Comparison of ENCODE assay signal across 9 cellular contexts in genomic region chr17:7383371-7383741, GRCh38. TPM values are rescaled to one million over a fixed set of nuclear protein-coding genes. Genes with fewer than 3 reads are reported as not detected.
DNase-seq lines count a peak whose midpoint lies in the region; ATAC-seq and TF ChIP-seq lines count a peak whose summit lies in the region.
"Had no signal": no experiment of that assay in that cellular context is flagged by ENCODE, and none has a peak within 500 bp of the region (broad histone marks: within the 10 kb centered on the region; RNA-seq: fewer than 3 reads in every experiment).

No MANE protein-coding gene starts in this region.

- H3K27me3 ChIP-seq in Peyer's patch = no peaks in the 10 kb centered on the region
- H3K27me3 ChIP-seq in iPS-15b (ENCODE audit: control insufficient read depth, insufficient read depth, low read length) = peaks cover 35% of the 10 kb centered on the region

- peaks cover 30% of the 10 kb centered on the region for H3K27me3 Mint-ChIP-seq in activated naive CD4-positive, alpha-beta T cell treated with anti-CD3 and anti-CD28 coated beads for 36 hours (ENCODE audit: low read depth)
- peaks cover 38 to 47% of the 10 kb centered on the region in 2 donors for H3K27me3 Mint-ChIP-seq in stimulated activated naive B cell treated with anti-CD40 and anti-IgM and Interleukin-4, amounts not matched to agents 10 μg/mL and 1 μg/mL and 100 μg/mL, for 72 hours

- no peaks in the 10 kb centered on the region for H3K36me3 Mint-ChIP-seq in activated naive CD4-positive, alpha-beta T cell treated with anti-CD3 and anti-CD28 coated beads for 36 hours (ENCODE audit: low read depth)
- H3K36me3 Mint-ChIP-seq in stimulated activated naive B cell treated with anti-CD40 and anti-IgM and Interleukin-4, amounts not matched to agents 10 μg/mL and 1 μg/mL and 100 μg/mL, for 72 hours = peaks cover 4 to 13% of the 10 kb centered on the region in 2 donors

- H3K4me3 Mint-ChIP-seq in activated naive CD4-positive, alpha-beta T cell treated with anti-CD3 and anti-CD28 coated beads for 36 hours = peak overlapping the region; percentile 70
- peak overlapping the region; percentile 52 to 82 for H3K4me3 Mint-ChIP-seq in stimulated activated naive B cell treated with anti-CD40 and anti-IgM and Interleukin-4, amounts not matched to agents 10 μg/mL and 1 μg/mL and 100 μg/mL, for 72 hours

- no peak overlapping the region for H3K9ac ChIP-seq in iPS-15b (ENCODE audit: low read depth, low read length)

- H3K27ac ChIP-seq in Peyer's patch = peak overlapping the region in 1 of 4 donors; percentile 87

- DNase-seq in activated naive CD4-positive, alpha-beta T cell treated with anti-CD3 and anti-CD28 coated beads for 36 hours = no peak
- DNase-seq in activated naive CD4-positive, alpha-beta T cell treated with Interleukin-2 at 50 U/mL for 16 hours = no peak
- no peak for DNase-seq in Peyer's patch
- no peak for DNase-seq in stimulated activated naive B cell treated with anti-CD40 and anti-IgM and Interleukin-4, amounts not matched to agents 10 μg/mL and 1 μg/mL and 100 μg/mL, for 72 hours
- no peak for DNase-seq in NOMO-1 treated with DMSO at 0.1 percent for 48 hours (lab: John Stamatoyannopoulos, UW; ENCODE audit: unreplicated experiment)

- CTCF ChIA-PET in activated naive CD4-positive, alpha-beta T cell treated with anti-CD3 and anti-CD28 coated beads for 36 hours (lab: Charles Lee) = interaction anchor here (0.6 to 2.4 kb wide), 2 partner anchors 10 to 177 kb away, joined by 3 to 6 read pairs; no protein-coding TSS in a partner anchor

- H3K9me3 Mint-ChIP-seq in activated naive CD4-positive, alpha-beta T cell treated with anti-CD3 and anti-CD28 coated beads for 36 hours = peaks cover 3% of the 10 kb centered on the region
- H3K9me3 Mint-ChIP-seq in stimulated activated naive B cell treated with anti-CD40 and anti-IgM and Interleukin-4, amounts not matched to agents 10 μg/mL and 1 μg/mL and 100 μg/mL, for 72 hours = peaks cover 5% of the 10 kb centered on the region in 2 donors

- ATAC-seq in stimulated activated naive B cell treated with anti-CD40 and anti-IgM and Interleukin-4, amounts not matched to agents 10 μg/mL and 1 μg/mL and 100 μg/mL, for 72 hours (replicated peaks) = no peak
- ATAC-seq in GM18502 (IDR thresholded peaks at IDR 0.05; ENCODE audit: poor library complexity, unreplicated experiment) = no peak
- no peak for ATAC-seq in HG03354 (IDR thresholded peaks at IDR 0.05; ENCODE audit: poor library complexity, severe bottlenecking, unreplicated experiment)

- peaks cover 0 to 17% (median 7%) of the 10 kb centered on the region in 4 donors for H3K4me1 ChIP-seq in Peyer's patch
- H3K4me1 ChIP-seq in iPS-15b (ENCODE audit: control insufficient read depth, insufficient read depth, low read length) = peaks cover 9% of the 10 kb centered on the region

- H3K27ac Mint-ChIP-seq in activated naive CD4-positive, alpha-beta T cell treated with anti-CD3 and anti-CD28 coated beads for 36 hours = no peak overlapping the region
- H3K27ac Mint-ChIP-seq in stimulated activated naive B cell treated with anti-CD40 and anti-IgM and Interleukin-4, amounts not matched to agents 10 μg/mL and 1 μg/mL and 100 μg/mL, for 72 hours = no peak overlapping the region

- H3K9me3 ChIP-seq in Peyer's patch (no peaks in the 10 kb centered on the region), iPS-15b (ENCODE audit: control insufficient read depth, insufficient read depth, low read length) (no peaks in the 10 kb centered on the region)

- no peak for TF ChIP-seq POLR2A in Peyer's patch (IDR thresholded peaks at IDR 0.05)

- intact Hi-C loops in activated naive CD4-positive, alpha-beta T cell treated with anti-CD3 and anti-CD28 coated beads for 36 hours (cut with micrococcal nuclease) = no loop called here

- H3K4me3 ChIP-seq in Peyer's patch = peak overlapping the region in 3 of 4 donors; percentile 46 to 61 (median 49)
- H3K4me3 ChIP-seq in iPS-15b (ENCODE audit: low read depth, low read length) = peak overlapping the region; percentile 76

- peaks cover 0 to 17% (median 0%) of the 10 kb centered on the region in 3 donors for H3K36me3 ChIP-seq in Peyer's patch
- no peaks in the 10 kb centered on the region for H3K36me3 ChIP-seq in iPS-15b (ENCODE audit: control insufficient read depth, insufficient read depth, low read length)

- no peak for TF ChIP-seq CTCF in Peyer's patch (IDR thresholded peaks at IDR 0.05)

- peaks cover 4% of the 10 kb centered on the region for H3K4me1 Mint-ChIP-seq in activated naive CD4-positive, alpha-beta T cell treated with anti-CD3 and anti-CD28 coated beads for 36 hours (ENCODE audit: low read depth)
- H3K4me1 Mint-ChIP-seq in stimulated activated naive B cell treated with anti-CD40 and anti-IgM and Interleukin-4, amounts not matched to agents 10 μg/mL and 1 μg/mL and 100 μg/mL, for 72 hours = peaks cover 18 to 20% of the 10 kb centered on the region in 2 donors

RNA-seq across cellular contexts. Expression of gene TNK1, which starts 2.5 kb away (rescaled TPM):
- total RNA-seq in activated naive CD4-positive, alpha-beta T cell treated with anti-CD3 and anti-CD28 coated beads for 36 hours = 1 to 10 TPM; 4.0 to 4.8 TPM
- 10 to 100 TPM; 19.8 to 54.4 (median 44.4) TPM for total RNA-seq in Peyer's patch

RNA-seq across cellular contexts. Expression of gene PLSCR3, which starts 11.0 kb away (rescaled TPM):
- 10 to 100 TPM; 58.6 to 59.4 TPM for total RNA-seq in activated naive CD4-positive, alpha-beta T cell treated with anti-CD3 and anti-CD28 coated beads for 36 hours
- 10 to 100 TPM; 10.7 to 38.8 (median 21.9) TPM for total RNA-seq in Peyer's patch

RNA-seq across cellular contexts. Expression of gene TMEM256, which starts 20.5 kb away (rescaled TPM):
- total RNA-seq in activated naive CD4-positive, alpha-beta T cell treated with anti-CD3 and anti-CD28 coated beads for 36 hours = 10 to 100 TPM; 65.6 to 66.3 TPM
- total RNA-seq in Peyer's patch = 100 to 1,000 TPM in 2 of 4 donors, 10 to 100 TPM in 2; 37.1 to 334 (median 126) TPM

RNA-seq across cellular contexts. Expression of gene NLGN2, which starts 24.3 kb away (rescaled TPM):
- 1 to 10 TPM; 7.7 to 8.9 TPM for total RNA-seq in activated naive CD4-positive, alpha-beta T cell treated with anti-CD3 and anti-CD28 coated beads for 36 hours
- total RNA-seq in Peyer's patch = 1 to 10 TPM in 3 of 4 donors, under 1 TPM in 1; 0.88 to 9.9 (median 5.8) TPM

RNA-seq across cellular contexts. Expression of gene TMEM95, which starts 28.4 kb away (rescaled TPM):
- total RNA-seq in activated naive CD4-positive, alpha-beta T cell treated with anti-CD3 and anti-CD28 coated beads for 36 hours = not detected
- not detected for total RNA-seq in Peyer's patch
- total RNA-seq: glomerular endothelial cell had no signal
